17 cellular contexts compared by ENCODE assay signal in genomic region chr6:74940211-74940610, GRCh38.
DNase-seq lines count a peak whose midpoint lies in the region; ATAC-seq and TF ChIP-seq lines count a peak whose summit lies in the region.
"Had no signal": no experiment of that assay in that cellular context is flagged by ENCODE, and none has a peak within 500 bp of the region (broad histone marks: within the 10 kb centered on the region; RNA-seq: fewer than 3 reads in every experiment).

No MANE protein-coding gene starts in this region.

- peak overlapping the region; percentile 42 for H3K27ac Mint-ChIP-seq in osteocyte (ENCODE audit: unreplicated experiment)
- H3K27ac Mint-ChIP-seq: CD4-positive, CD25-positive, alpha-beta regulatory T cell had no signal

- DNase-seq in EH (ENCODE audit: low read depth) (peak; percentile 13), HS-5 (ENCODE audit: low read depth) (peak; percentile 42), choroid plexus epithelial cell (ENCODE audit: low read depth) (peak; percentile 37), osteocyte (ENCODE audit: extremely low spot score, unreplicated experiment) (no peak), colonic mucosa (no peak), HT-29 (ENCODE audit: low spot score) (no peak)
- no peak for DNase-seq in activated CD4-positive, alpha-beta T cell treated with anti-CD3 and anti-CD28 coated beads for 4 hours
- DNase-seq: CD4-positive, CD25-positive, alpha-beta regulatory T cell; DMS79 treated with DMSO at 0.1 percent for 48 hours; H7; NCI-H1417; NCI-H1694 treated with DMSO at 0.1 percent for 48 hours; NCI-H446; NCI-H526; OCI-M1; Right ventricle myocardium superior had no signal

- no peak overlapping the region for H3K4me3 Mint-ChIP-seq in osteocyte (ENCODE audit: unreplicated experiment)
- H3K4me3 Mint-ChIP-seq: CD4-positive, CD25-positive, alpha-beta regulatory T cell had no signal

- no peak for ATAC-seq in HG03432 (IDR thresholded peaks at IDR 0.05; ENCODE audit: unreplicated experiment)

- intact Hi-C loops in colonic mucosa (cut with DNase I), result no loop called here

- H3K9me3 ChIP-seq in colonic mucosa, result no peaks in the 10 kb centered on the region

- H3K27me3 ChIP-seq in colonic mucosa, result no peaks in the 10 kb centered on the region

- peaks cover 2% of the 10 kb centered on the region for H3K9me3 Mint-ChIP-seq in osteocyte (ENCODE audit: unreplicated experiment)

- TF ChIP-seq CTCF in choroid plexus epithelial cell (conservative IDR thresholded peaks at IDR 0.05; ENCODE audit: low read depth, low read length) (no peak), osteocyte (IDR thresholded peaks at IDR 0.05) (no peak), colonic mucosa (IDR thresholded peaks at IDR 0.05) (no peak)

- H3K4me1 ChIP-seq in colonic mucosa, result no peaks in the 10 kb centered on the region

- peaks cover 3% of the 10 kb centered on the region for H3K36me3 Mint-ChIP-seq in osteocyte (ENCODE audit: unreplicated experiment)
- H3K36me3 Mint-ChIP-seq: CD4-positive, CD25-positive, alpha-beta regulatory T cell had no signal

- H3K4me1 Mint-ChIP-seq in osteocyte (ENCODE audit: unreplicated experiment), result peaks cover 52% of the 10 kb centered on the region
- H3K4me1 Mint-ChIP-seq: CD4-positive, CD25-positive, alpha-beta regulatory T cell had no signal

- H3K4me3 ChIP-seq in choroid plexus epithelial cell (ENCODE audit: low read depth, low read length) (no peak overlapping the region), colonic mucosa (no peak overlapping the region)

- H3K9ac ChIP-seq in colonic mucosa (ENCODE audit: low read depth in 2 of 2, low read length in 2 of 2), result no peak overlapping the region

- no peak overlapping the region for H3K27ac ChIP-seq in colonic mucosa

- no peaks in the 10 kb centered on the region for H3K36me3 ChIP-seq in colonic mucosa

- H3K27me3 Mint-ChIP-seq in osteocyte (ENCODE audit: unreplicated experiment), result no peaks in the 10 kb centered on the region
- H3K27me3 Mint-ChIP-seq: CD4-positive, CD25-positive, alpha-beta regulatory T cell had no signal

Comparison
In these comparisons a context has a peak if more than half of its experiments do, and no peak if none do; other contexts are left out.
1. DNase-seq: peak in EH (single experiment), HS-5 (single experiment) and choroid plexus epithelial cell (single experiment); none in osteocyte (single experiment), colonic mucosa (single experiment), activated CD4-positive, alpha-beta T cell treated with anti-CD3 and anti-CD28 coated beads for 4 hours (0 of 2) and HT-29 (single experiment).